ENCODE assay signal across 8 cellular contexts in genomic region chr15:58083526-58083925, GRCh38. TPM values are rescaled to one million over a fixed set of nuclear protein-coding genes. Genes with fewer than 3 reads are reported as not detected.
"Had no signal": no experiment of that assay in that cellular context is flagged by ENCODE, and none has a peak within 500 bp of the region (broad histone marks: within the 10 kb centered on the region; RNA-seq: fewer than 3 reads in every experiment).

No MANE protein-coding gene starts in this region.

- FAIRE-seq: HTR-8/SVneo had no signal

- DNase-seq: IMR-90, KBM-7, KG1 had no signal

- H3K4me3 Mint-ChIP-seq: IgD-negative memory B cell had no signal

- H3K36me3 Mint-ChIP-seq: IgD-negative memory B cell had no signal

- H3K27ac ChIP-seq: HL-60 had no signal

- H3K27ac Mint-ChIP-seq: IgD-negative memory B cell had no signal

RNA-seq across cellular contexts. Expression of gene ALDH1A2, which starts 18.0 kb away (rescaled TPM):
- total RNA-seq: HT1080, IMR-90 had no signal
- polyA plus RNA-seq: IgD-negative memory B cell, IMR-90 had no signal

RNA-seq across cellular contexts. Expression of gene AQP9, which starts 54.7 kb away (rescaled TPM):
- total RNA-seq: HT-29, HT1080, IMR-90 had no signal
- polyA plus RNA-seq: IgD-negative memory B cell, IMR-90 had no signal
